1 cellular context compared by ENCODE assay signal in the genomic region with DNA sequence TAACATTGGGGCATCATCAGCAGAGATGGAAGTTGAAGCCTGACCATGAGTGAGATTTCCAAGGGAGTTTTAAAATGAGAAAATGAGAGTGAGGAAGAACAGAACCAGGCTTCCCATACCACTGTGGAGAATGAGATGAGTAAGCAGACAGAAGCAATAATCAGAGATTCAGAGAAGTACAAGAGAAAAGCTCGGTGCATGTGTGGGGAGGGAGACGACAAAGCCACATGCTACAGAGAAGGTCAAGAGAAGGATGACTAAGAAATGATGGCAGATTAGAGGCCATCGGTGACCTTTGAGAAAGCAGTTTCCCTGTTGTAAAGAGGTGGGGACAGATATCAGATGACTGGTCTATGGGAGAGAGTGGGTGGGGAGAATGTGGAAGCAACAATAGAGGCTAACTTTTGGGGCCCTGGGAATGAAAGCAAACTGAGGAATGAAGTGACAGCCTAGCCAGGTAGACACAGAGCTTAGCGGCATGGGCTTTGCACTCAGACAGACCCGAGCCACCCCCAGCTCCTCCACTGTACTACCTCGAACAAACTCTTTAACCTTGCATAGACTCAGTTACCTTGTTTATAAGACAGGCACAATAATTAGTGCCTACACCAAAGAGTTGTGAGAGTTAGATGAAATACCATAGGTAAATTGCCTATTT.
TF ChIP-seq lines count a peak whose summit lies in the region.

No MANE protein-coding gene starts in this region.

TF ChIP-seq in K562, 482 proteins besides CTCF, POLR2A, EP300 and RAD21 (continued from another document and continues in another):
- TF ChIP-seq, protein P1, sequence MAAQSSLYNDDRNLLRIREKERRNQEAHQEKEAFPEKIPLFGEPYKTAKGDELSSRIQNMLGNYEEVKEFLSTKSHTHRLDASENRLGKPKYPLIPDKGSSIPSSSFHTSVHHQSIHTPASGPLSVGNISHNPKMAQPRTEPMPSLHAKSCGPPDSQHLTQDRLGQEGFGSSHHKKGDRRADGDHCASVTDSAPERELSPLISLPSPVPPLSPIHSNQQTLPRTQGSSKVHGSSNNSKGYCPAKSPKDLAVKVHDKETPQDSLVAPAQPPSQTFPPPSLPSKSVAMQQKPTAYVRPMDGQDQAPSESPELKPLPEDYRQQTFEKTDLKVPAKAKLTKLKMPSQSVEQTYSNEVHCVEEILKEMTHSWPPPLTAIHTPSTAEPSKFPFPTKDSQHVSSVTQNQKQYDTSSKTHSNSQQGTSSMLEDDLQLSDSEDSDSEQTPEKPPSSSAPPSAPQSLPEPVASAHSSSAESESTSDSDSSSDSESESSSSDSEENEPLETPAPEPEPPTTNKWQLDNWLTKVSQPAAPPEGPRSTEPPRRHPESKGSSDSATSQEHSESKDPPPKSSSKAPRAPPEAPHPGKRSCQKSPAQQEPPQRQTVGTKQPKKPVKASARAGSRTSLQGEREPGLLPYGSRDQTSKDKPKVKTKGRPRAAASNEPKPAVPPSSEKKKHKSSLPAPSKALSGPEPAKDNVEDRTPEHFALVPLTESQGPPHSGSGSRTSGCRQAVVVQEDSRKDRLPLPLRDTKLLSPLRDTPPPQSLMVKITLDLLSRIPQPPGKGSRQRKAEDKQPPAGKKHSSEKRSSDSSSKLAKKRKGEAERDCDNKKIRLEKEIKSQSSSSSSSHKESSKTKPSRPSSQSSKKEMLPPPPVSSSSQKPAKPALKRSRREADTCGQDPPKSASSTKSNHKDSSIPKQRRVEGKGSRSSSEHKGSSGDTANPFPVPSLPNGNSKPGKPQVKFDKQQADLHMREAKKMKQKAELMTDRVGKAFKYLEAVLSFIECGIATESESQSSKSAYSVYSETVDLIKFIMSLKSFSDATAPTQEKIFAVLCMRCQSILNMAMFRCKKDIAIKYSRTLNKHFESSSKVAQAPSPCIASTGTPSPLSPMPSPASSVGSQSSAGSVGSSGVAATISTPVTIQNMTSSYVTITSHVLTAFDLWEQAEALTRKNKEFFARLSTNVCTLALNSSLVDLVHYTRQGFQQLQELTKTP (IDR thresholded peaks at IDR 0.05; ENCODE audit: low read depth in 1 of 2, partially characterized antibody in 2 of 2): peak in 1 of 2 experiments; percentile 73
- TF ChIP-seq NR4A1 (CRISPR knock-in tag; IDR thresholded peaks at IDR 0.05) (no peak), NR4A1 (tag; IDR thresholded peaks at IDR 0.05) (peak; percentile 93), RB1 (IDR thresholded peaks at IDR 0.05; ENCODE audit: low read depth) (no peak), PRMT5 (CRISPR knock-in tag; IDR thresholded peaks at IDR 0.05) (no peak), PHF21A (IDR thresholded peaks at IDR 0.05; ENCODE audit: borderline replicate concordance, low read depth) (peak; percentile 37; the same call in 1 of the 2 replicates), ZBTB17 (CRISPR knock-in tag; IDR thresholded peaks at IDR 0.05) (peak; percentile 94), ZNF282 (CRISPR knock-in tag; IDR thresholded peaks at IDR 0.05) (no peak), MTA3 (IDR thresholded peaks at IDR 0.05; ENCODE audit: borderline replicate concordance) (peak; percentile 56; the same call in 1 of the 2 replicates), WHSC1 (IDR thresholded peaks at IDR 0.05; ENCODE audit: low read length) (no peak), SRSF3 (IDR thresholded peaks at IDR 0.05; ENCODE audit: insufficient read depth, low read length) (no peak), ZNF212 (CRISPR knock-in tag; IDR thresholded peaks at IDR 0.05) (no peak), ZFP36 (IDR thresholded peaks at IDR 0.05; ENCODE audit: low read depth, low read length, partially characterized antibody) (no peak), ZNF586 (CRISPR knock-in tag; conservative IDR thresholded peaks at IDR 0.05) (no peak), ZNF384 (IDR thresholded peaks at IDR 0.05; ENCODE audit: low read depth, low read length) (no peak), STAG1 (CRISPR knock-in tag; IDR thresholded peaks at IDR 0.05; ENCODE audit: borderline replicate concordance) (no peak), TCFL5 (CRISPR knock-in tag; conservative IDR thresholded peaks at IDR 0.05) (no peak), ZFP1 (CRISPR knock-in tag; IDR thresholded peaks at IDR 0.05) (no peak), SMAD2 (IDR thresholded peaks at IDR 0.05; ENCODE audit: low read depth, low read length) (no peak), RAD51 (IDR thresholded peaks at IDR 0.05; ENCODE audit: borderline replicate concordance, low read depth) (0 out of 2 replicates have a peak, but pooled peaks have one; percentile 35), NEUROD1 (IDR thresholded peaks at IDR 0.05; ENCODE audit: borderline replicate concordance, low read depth, low read length, partially characterized antibody) (peak; percentile 53), ZNF253 (CRISPR knock-in tag; conservative IDR thresholded peaks at IDR 0.05) (no peak), HNRNPLL (IDR thresholded peaks at IDR 0.05; ENCODE audit: low read depth, low read length, poor library complexity, severe bottlenecking) (no peak), POLR2G (IDR thresholded peaks at IDR 0.05; ENCODE audit: low read depth, low read length) (no peak), ZNF583 (CRISPR knock-in tag; IDR thresholded peaks at IDR 0.05) (peak; percentile 83), ZNF766 (CRISPR knock-in tag; conservative IDR thresholded peaks at IDR 0.05) (peak; percentile 92), NR2C2 (CRISPR knock-in tag; IDR thresholded peaks at IDR 0.05) (peak; percentile 92), NR2C2 (tag; IDR thresholded peaks at IDR 0.05) (peak; percentile 97), HOXB6 (CRISPR knock-in tag; IDR thresholded peaks at IDR 0.05; ENCODE audit: borderline replicate concordance) (no peak), TBL1XR1 (IDR thresholded peaks at IDR 0.05; ENCODE audit: low read length in 2 of 2) (no peak; a peak in 1 of 4 replicates), NCOA1 (IDR thresholded peaks at IDR 0.05; ENCODE audit: low read depth) (peak; percentile 82; the same call in 1 of the 2 replicates), SNRNP70 (optimal IDR thresholded peaks at IDR 0.05; ENCODE audit: low read depth, low read length) (no peak), ZNF12 (CRISPR knock-in tag; IDR thresholded peaks at IDR 0.05) (no peak), U2AF2 (optimal IDR thresholded peaks at IDR 0.05; ENCODE audit: low read depth, low read length) (no peak)
- TF ChIP-seq, protein P2, sequence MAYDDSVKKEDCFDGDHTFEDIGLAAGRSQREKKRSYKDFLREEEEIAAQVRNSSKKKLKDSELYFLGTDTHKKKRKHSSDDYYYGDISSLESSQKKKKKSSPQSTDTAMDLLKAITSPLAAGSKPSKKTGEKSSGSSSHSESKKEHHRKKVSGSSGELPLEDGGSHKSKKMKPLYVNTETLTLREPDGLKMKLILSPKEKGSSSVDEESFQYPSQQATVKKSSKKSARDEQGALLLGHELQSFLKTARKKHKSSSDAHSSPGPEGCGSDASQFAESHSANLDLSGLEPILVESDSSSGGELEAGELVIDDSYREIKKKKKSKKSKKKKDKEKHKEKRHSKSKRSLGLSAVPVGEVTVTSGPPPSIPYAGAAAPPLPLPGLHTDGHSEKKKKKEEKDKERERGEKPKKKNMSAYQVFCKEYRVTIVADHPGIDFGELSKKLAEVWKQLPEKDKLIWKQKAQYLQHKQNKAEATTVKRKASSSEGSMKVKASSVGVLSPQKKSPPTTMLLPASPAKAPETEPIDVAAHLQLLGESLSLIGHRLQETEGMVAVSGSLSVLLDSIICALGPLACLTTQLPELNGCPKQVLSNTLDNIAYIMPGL (CRISPR knock-in tag; IDR thresholded peaks at IDR 0.05): no peak
- TF ChIP-seq, protein P3, sequence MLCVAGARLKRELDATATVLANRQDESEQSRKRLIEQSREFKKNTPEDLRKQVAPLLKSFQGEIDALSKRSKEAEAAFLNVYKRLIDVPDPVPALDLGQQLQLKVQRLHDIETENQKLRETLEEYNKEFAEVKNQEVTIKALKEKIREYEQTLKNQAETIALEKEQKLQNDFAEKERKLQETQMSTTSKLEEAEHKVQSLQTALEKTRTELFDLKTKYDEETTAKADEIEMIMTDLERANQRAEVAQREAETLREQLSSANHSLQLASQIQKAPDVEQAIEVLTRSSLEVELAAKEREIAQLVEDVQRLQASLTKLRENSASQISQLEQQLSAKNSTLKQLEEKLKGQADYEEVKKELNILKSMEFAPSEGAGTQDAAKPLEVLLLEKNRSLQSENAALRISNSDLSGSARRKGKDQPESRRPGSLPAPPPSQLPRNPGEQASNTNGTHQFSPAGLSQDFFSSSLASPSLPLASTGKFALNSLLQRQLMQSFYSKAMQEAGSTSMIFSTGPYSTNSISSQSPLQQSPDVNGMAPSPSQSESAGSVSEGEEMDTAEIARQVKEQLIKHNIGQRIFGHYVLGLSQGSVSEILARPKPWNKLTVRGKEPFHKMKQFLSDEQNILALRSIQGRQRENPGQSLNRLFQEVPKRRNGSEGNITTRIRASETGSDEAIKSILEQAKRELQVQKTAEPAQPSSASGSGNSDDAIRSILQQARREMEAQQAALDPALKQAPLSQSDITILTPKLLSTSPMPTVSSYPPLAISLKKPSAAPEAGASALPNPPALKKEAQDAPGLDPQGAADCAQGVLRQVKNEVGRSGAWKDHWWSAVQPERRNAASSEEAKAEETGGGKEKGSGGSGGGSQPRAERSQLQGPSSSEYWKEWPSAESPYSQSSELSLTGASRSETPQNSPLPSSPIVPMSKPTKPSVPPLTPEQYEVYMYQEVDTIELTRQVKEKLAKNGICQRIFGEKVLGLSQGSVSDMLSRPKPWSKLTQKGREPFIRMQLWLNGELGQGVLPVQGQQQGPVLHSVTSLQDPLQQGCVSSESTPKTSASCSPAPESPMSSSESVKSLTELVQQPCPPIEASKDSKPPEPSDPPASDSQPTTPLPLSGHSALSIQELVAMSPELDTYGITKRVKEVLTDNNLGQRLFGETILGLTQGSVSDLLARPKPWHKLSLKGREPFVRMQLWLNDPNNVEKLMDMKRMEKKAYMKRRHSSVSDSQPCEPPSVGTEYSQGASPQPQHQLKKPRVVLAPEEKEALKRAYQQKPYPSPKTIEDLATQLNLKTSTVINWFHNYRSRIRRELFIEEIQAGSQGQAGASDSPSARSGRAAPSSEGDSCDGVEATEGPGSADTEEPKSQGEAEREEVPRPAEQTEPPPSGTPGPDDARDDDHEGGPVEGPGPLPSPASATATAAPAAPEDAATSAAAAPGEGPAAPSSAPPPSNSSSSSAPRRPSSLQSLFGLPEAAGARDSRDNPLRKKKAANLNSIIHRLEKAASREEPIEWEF (CRISPR knock-in tag; IDR thresholded peaks at IDR 0.05): peak; percentile 93
- TF ChIP-seq, protein P4, sequence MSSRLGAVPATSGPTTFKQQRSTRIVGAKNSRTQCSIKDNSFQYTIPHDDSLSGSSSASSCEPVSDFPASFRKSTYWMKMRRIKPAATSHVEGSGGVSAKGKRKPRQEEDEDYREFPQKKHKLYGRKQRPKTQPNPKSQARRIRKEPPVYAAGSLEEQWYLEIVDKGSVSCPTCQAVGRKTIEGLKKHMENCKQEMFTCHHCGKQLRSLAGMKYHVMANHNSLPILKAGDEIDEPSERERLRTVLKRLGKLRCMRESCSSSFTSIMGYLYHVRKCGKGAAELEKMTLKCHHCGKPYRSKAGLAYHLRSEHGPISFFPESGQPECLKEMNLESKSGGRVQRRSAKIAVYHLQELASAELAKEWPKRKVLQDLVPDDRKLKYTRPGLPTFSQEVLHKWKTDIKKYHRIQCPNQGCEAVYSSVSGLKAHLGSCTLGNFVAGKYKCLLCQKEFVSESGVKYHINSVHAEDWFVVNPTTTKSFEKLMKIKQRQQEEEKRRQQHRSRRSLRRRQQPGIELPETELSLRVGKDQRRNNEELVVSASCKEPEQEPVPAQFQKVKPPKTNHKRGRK (tag; IDR thresholded peaks at IDR 0.05): no peak
- TF ChIP-seq, protein P5, sequence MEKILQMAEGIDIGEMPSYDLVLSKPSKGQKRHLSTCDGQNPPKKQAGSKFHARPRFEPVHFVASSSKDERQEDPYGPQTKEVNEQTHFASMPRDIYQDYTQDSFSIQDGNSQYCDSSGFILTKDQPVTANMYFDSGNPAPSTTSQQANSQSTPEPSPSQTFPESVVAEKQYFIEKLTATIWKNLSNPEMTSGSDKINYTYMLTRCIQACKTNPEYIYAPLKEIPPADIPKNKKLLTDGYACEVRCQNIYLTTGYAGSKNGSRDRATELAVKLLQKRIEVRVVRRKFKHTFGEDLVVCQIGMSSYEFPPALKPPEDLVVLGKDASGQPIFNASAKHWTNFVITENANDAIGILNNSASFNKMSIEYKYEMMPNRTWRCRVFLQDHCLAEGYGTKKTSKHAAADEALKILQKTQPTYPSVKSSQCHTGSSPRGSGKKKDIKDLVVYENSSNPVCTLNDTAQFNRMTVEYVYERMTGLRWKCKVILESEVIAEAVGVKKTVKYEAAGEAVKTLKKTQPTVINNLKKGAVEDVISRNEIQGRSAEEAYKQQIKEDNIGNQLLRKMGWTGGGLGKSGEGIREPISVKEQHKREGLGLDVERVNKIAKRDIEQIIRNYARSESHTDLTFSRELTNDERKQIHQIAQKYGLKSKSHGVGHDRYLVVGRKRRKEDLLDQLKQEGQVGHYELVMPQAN (IDR thresholded peaks at IDR 0.05; ENCODE audit: borderline replicate concordance): no peak
- TF ChIP-seq, protein P6, sequence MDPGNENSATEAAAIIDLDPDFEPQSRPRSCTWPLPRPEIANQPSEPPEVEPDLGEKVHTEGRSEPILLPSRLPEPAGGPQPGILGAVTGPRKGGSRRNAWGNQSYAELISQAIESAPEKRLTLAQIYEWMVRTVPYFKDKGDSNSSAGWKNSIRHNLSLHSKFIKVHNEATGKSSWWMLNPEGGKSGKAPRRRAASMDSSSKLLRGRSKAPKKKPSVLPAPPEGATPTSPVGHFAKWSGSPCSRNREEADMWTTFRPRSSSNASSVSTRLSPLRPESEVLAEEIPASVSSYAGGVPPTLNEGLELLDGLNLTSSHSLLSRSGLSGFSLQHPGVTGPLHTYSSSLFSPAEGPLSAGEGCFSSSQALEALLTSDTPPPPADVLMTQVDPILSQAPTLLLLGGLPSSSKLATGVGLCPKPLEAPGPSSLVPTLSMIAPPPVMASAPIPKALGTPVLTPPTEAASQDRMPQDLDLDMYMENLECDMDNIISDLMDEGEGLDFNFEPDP (CRISPR knock-in tag; IDR thresholded peaks at IDR 0.05): no peak
- TF ChIP-seq, protein P7, sequence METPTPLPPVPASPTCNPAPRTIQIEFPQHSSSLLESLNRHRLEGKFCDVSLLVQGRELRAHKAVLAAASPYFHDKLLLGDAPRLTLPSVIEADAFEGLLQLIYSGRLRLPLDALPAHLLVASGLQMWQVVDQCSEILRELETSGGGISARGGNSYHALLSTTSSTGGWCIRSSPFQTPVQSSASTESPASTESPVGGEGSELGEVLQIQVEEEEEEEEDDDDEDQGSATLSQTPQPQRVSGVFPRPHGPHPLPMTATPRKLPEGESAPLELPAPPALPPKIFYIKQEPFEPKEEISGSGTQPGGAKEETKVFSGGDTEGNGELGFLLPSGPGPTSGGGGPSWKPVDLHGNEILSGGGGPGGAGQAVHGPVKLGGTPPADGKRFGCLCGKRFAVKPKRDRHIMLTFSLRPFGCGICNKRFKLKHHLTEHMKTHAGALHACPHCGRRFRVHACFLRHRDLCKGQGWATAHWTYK (CRISPR knock-in tag; IDR thresholded peaks at IDR 0.05): no peak
- TF ChIP-seq, protein P8, sequence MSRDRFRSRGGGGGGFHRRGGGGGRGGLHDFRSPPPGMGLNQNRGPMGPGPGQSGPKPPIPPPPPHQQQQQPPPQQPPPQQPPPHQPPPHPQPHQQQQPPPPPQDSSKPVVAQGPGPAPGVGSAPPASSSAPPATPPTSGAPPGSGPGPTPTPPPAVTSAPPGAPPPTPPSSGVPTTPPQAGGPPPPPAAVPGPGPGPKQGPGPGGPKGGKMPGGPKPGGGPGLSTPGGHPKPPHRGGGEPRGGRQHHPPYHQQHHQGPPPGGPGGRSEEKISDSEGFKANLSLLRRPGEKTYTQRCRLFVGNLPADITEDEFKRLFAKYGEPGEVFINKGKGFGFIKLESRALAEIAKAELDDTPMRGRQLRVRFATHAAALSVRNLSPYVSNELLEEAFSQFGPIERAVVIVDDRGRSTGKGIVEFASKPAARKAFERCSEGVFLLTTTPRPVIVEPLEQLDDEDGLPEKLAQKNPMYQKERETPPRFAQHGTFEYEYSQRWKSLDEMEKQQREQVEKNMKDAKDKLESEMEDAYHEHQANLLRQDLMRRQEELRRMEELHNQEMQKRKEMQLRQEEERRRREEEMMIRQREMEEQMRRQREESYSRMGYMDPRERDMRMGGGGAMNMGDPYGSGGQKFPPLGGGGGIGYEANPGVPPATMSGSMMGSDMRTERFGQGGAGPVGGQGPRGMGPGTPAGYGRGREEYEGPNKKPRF (IDR thresholded peaks at IDR 0.05; ENCODE audit: low read depth, low read length): no peak
